In genomic region chr9:135990468-135991429, GRCh38 we compare ENCODE assay signal across 9 cellular contexts. TPM values are rescaled to one million over a fixed set of nuclear protein-coding genes. Genes with fewer than 3 reads are reported as not detected.
A peak's percentile ranks its signal among the peaks of the same experiment; 100 is the strongest.
DNase-seq lines count a peak whose midpoint lies in the region; ATAC-seq, FAIRE-seq and TF ChIP-seq lines count a peak whose summit lies in the region.
"Had no signal": no experiment of that assay in that cellular context is flagged by ENCODE, and none has a peak within 500 bp of the region (broad histone marks: within the 10 kb centered on the region; RNA-seq: fewer than 3 reads in every experiment).

No MANE protein-coding gene starts in this region.

- no peak overlapping the region for H3K27ac ChIP-seq in endothelial cell of umbilical vein (ENCODE audit: insufficient read depth, low read depth, low read length)
- H3K27ac ChIP-seq in ovary, result no peak overlapping the region

- CTCF ChIA-PET in activated CD8-positive, alpha-beta T cell treated with anti-CD3 and anti-CD28 coated beads, Interleukin-2, amount 10 ng/mL, durations not matched to agents 7 days and 5 days (lab: Charles Lee), result interaction anchor here (1.6 kb wide), 1 partner anchor 17 kb away, joined by 3 read pairs; no protein-coding TSS in a partner anchor
- CTCF ChIA-PET in endothelial cell of umbilical vein (lab: Charles Lee), result interaction anchor here (2.8 kb wide), 1 partner anchor 22 kb away, joined by 10 read pairs; no protein-coding TSS in a partner anchor

- no peaks in the 10 kb centered on the region for H3K27me3 Mint-ChIP-seq in activated CD8-positive, alpha-beta T cell treated with anti-CD3 and anti-CD28 coated beads, Interleukin-2, amount 10 ng/mL, durations not matched to agents 7 days and 5 days (ENCODE audit: low read depth)

- no TSS peak for BruUV-seq in endothelial cell of umbilical vein (replicated peaks; lab: Mats Ljungman, UMichigan)

- no peaks in the 10 kb centered on the region for H3K9me1 ChIP-seq in endothelial cell of umbilical vein (replicated peaks; ENCODE audit: control insufficient read depth, extremely low read depth, insufficient read depth, low read length)

- no peaks in the 10 kb centered on the region for H3K36me3 ChIP-seq in endothelial cell of umbilical vein (ENCODE audit: control insufficient read depth in 2 of 2, extremely low read depth in 1 of 2, insufficient read depth in 2 of 2, low read length in 2 of 2)
- H3K36me3 ChIP-seq in ovary, result no peaks in the 10 kb centered on the region

- no peaks in the 10 kb centered on the region for H3K9me3 ChIP-seq in endothelial cell of umbilical vein (replicated peaks; ENCODE audit: control insufficient read depth, insufficient read depth, low read length)
- no peaks in the 10 kb centered on the region for H3K9me3 ChIP-seq in ovary

- DNase-seq in ELF-1 (ENCODE audit: low read depth, low spot score), result peak; percentile 65
- DNase-seq in NCI-H1694 (lab: John Stamatoyannopoulos, UW), result peak; percentile 86
- DNase-seq in activated CD8-positive, alpha-beta T cell treated with anti-CD3 and anti-CD28 coated beads, Interleukin-2, amount 10 ng/mL, durations not matched to agents 7 days and 5 days, result peak; percentile 50
- peak; percentile 33 for DNase-seq in endothelial cell of umbilical vein (ENCODE audit: low read depth, low spot score)
- peak in 4 of 5 donors; percentile 54 to 64 (median 57) for DNase-seq in ovary
- DNase-seq in NCI-H524 treated with DMSO at 0.1 percent for 48 hours (lab: John Stamatoyannopoulos, UW), result no peak

- FAIRE-seq in endothelial cell of umbilical vein (lab: Jason Lieb, UNC), result peak; percentile 73

- ATAC-seq in activated CD8-positive, alpha-beta T cell treated with anti-CD3 and anti-CD28 coated beads, Interleukin-2, amount 10 ng/mL, durations not matched to agents 7 days and 5 days, result peak; percentile 43
- ATAC-seq in HG02970 (IDR thresholded peaks at IDR 0.05; ENCODE audit: low FRiP score, unreplicated experiment) (no peak), GM18505 (IDR thresholded peaks at IDR 0.05; ENCODE audit: unreplicated experiment) (no peak)

- peak overlapping the region; percentile 55 for H2AFZ ChIP-seq in endothelial cell of umbilical vein (ENCODE audit: low read depth, low read length)

- no peak for TF ChIP-seq EP300 in ovary (IDR thresholded peaks at IDR 0.05)

- WGBS in ovary, 3 donors, result 33 to 36% (median 35%) methylated on average over 16 to 21 of the region's 21 CpGs

- H3K9ac ChIP-seq in endothelial cell of umbilical vein (replicated peaks; ENCODE audit: extremely low read depth, insufficient read depth, low read length), result no peak overlapping the region

- peaks cover 28% of the 10 kb centered on the region for H3K4me1 Mint-ChIP-seq in activated CD8-positive, alpha-beta T cell treated with anti-CD3 and anti-CD28 coated beads, Interleukin-2, amount 10 ng/mL, durations not matched to agents 7 days and 5 days (ENCODE audit: low read depth)

- no peak overlapping the region for H3K27ac Mint-ChIP-seq in activated CD8-positive, alpha-beta T cell treated with anti-CD3 and anti-CD28 coated beads, Interleukin-2, amount 10 ng/mL, durations not matched to agents 7 days and 5 days

- no peak overlapping the region for H3K4me3 ChIP-seq in endothelial cell of umbilical vein (replicated peaks in 1 of 3; ENCODE audit: insufficient read depth in 1 of 3, low read depth in 1 of 3, low read length in 3 of 3)
- no peak overlapping the region for H3K4me3 ChIP-seq in ovary

- POLR2A ChIA-PET in activated CD8-positive, alpha-beta T cell treated with anti-CD3 and anti-CD28 coated beads, Interleukin-2, amount 10 ng/mL, durations not matched to agents 7 days and 5 days (lab: Charles Lee), result no interaction called here
- POLR2A ChIA-PET in endothelial cell of umbilical vein (lab: Charles Lee), result no interaction called here

- dilution Hi-C loops in endothelial cell of umbilical vein (cut with MboI; ENCODE audit: extremely low pct_ligation_motif_present, low sequenced_read_pairs), result no loop called here

- H4K20me1 ChIP-seq in endothelial cell of umbilical vein (replicated peaks; ENCODE audit: control insufficient read depth, extremely low read depth, insufficient read depth, low read length), result no peaks in the 10 kb centered on the region

- H3K36me3 Mint-ChIP-seq in activated CD8-positive, alpha-beta T cell treated with anti-CD3 and anti-CD28 coated beads, Interleukin-2, amount 10 ng/mL, durations not matched to agents 7 days and 5 days (ENCODE audit: low read depth), result no peaks in the 10 kb centered on the region

- no peaks in the 10 kb centered on the region for H3K27me3 ChIP-seq in endothelial cell of umbilical vein (ENCODE audit: control insufficient read depth in 2 of 2, insufficient read depth in 2 of 2, low read length in 2 of 2)
- no peaks in the 10 kb centered on the region for H3K27me3 ChIP-seq in ovary

- TF ChIP-seq POLR2A in endothelial cell of umbilical vein (IDR thresholded peaks at IDR 0.05; ENCODE audit: low read depth, low read length) (no peak), ovary (IDR thresholded peaks at IDR 0.05) (no peak), GM18505 (IDR thresholded peaks at IDR 0.05; ENCODE audit: borderline replicate concordance, extremely low read depth, insufficient read depth, insufficient read length) (no peak)

- intact Hi-C loops in endothelial cell of umbilical vein (cut with micrococcal nuclease) (loop anchor here (5.0 kb wide), 1 partner anchor 62 kb away; no protein-coding TSS in a partner anchor), ovary (cut with DNase I) (no loop called here)

- H3K4me3 Mint-ChIP-seq in activated CD8-positive, alpha-beta T cell treated with anti-CD3 and anti-CD28 coated beads, Interleukin-2, amount 10 ng/mL, durations not matched to agents 7 days and 5 days, result no peak overlapping the region

- peaks cover 22% of the 10 kb centered on the region for H3K4me1 ChIP-seq in endothelial cell of umbilical vein (ENCODE audit: control insufficient read depth, extremely low read depth, insufficient read depth, low read length)
- peaks cover 15% of the 10 kb centered on the region for H3K4me1 ChIP-seq in ovary (ENCODE audit: insufficient read depth)

- TF ChIP-seq CTCF in endothelial cell of umbilical vein (IDR thresholded peaks at IDR 0.05; ENCODE audit: extremely low read depth in 1 of 2, insufficient read depth in 1 of 2, low read depth in 1 of 2, low read length in 2 of 2) (no peak), ovary (IDR thresholded peaks at IDR 0.05) (no peak)

- no peaks in the 10 kb centered on the region for H3K79me2 ChIP-seq in endothelial cell of umbilical vein (ENCODE audit: control insufficient read depth, insufficient read depth, low read length)

- H3K9me3 Mint-ChIP-seq in activated CD8-positive, alpha-beta T cell treated with anti-CD3 and anti-CD28 coated beads, Interleukin-2, amount 10 ng/mL, durations not matched to agents 7 days and 5 days (ENCODE audit: insufficient read depth), result no peaks in the 10 kb centered on the region
- H3K9me3 Mint-ChIP-seq: nephron had no signal

- no peak overlapping the region for H3K4me2 ChIP-seq in endothelial cell of umbilical vein (ENCODE audit: insufficient read depth, low read length)

TF ChIP-seq in endothelial cell of umbilical vein, 7 proteins besides CTCF, POLR2A, EP300 and RAD21:
- TF ChIP-seq MYC (IDR thresholded peaks at IDR 0.05; ENCODE audit: low read depth, low read length) (no peak), EZH2 (IDR thresholded peaks at IDR 0.05; ENCODE audit: borderline replicate concordance, low read depth, low read length, severe bottlenecking) (no peak), FOS (IDR thresholded peaks at IDR 0.05; ENCODE audit: borderline replicate concordance, insufficient read depth, low read length) (no peak), POLR2AphosphoS5 (IDR thresholded peaks at IDR 0.05; ENCODE audit: insufficient read depth, low read depth, low read length) (no peak), GATA2 (IDR thresholded peaks at IDR 0.05; ENCODE audit: insufficient read depth, insufficient read length, low read depth, low read length) (no peak), MAX (IDR thresholded peaks at IDR 0.05; ENCODE audit: insufficient read depth, insufficient read length) (no peak), JUN (IDR thresholded peaks at IDR 0.05; ENCODE audit: borderline replicate concordance, insufficient read depth, insufficient read length, low read depth) (no peak)

RNA-seq across cellular contexts. Expression of gene UBAC1, which starts 29.6 kb away (rescaled TPM):
- total RNA-seq in activated CD8-positive, alpha-beta T cell treated with anti-CD3 and anti-CD28 coated beads, Interleukin-2, amount 10 ng/mL, durations not matched to agents 7 days and 5 days, result 10 to 100 TPM; 29.3 to 31.9 TPM
- 36.5 and 39.5 TPM in 2 replicates for total RNA-seq in endothelial cell of umbilical vein
- 56.6 and 56.7 TPM in 2 replicates for polyA plus RNA-seq in endothelial cell of umbilical vein
- 47.6 and 49.4 TPM in 2 replicates for polyA plus RNA-seq in endothelial cell of umbilical vein (2011; cell fraction: cytosol; rRNA removed)
- polyA plus RNA-seq in endothelial cell of umbilical vein (2011; cell fraction: nucleus; rRNA removed), result 73.5 and 74.6 TPM in 2 replicates
- polyA plus RNA-seq in endothelial cell of umbilical vein (2012), result 32.0 and 33.4 TPM in 2 replicates
- 33.8 and 40.7 TPM in 2 replicates for polyA minus RNA-seq in endothelial cell of umbilical vein
- 29.9 TPM for polyA minus RNA-seq in endothelial cell of umbilical vein (2011; cell fraction: cytosol; rRNA and poly(A)+ RNA removed)
- polyA minus RNA-seq in endothelial cell of umbilical vein (2011; cell fraction: nucleus; rRNA and poly(A)+ RNA removed), result 9.7 and 10.6 TPM in 2 replicates
- total RNA-seq in ovary, result 10 to 100 TPM; 29.4 to 42.0 (median 34.9) TPM
- polyA plus RNA-seq in ovary, result 10 to 100 TPM; 19.7 to 33.3 TPM
